In the genomic region with DNA sequence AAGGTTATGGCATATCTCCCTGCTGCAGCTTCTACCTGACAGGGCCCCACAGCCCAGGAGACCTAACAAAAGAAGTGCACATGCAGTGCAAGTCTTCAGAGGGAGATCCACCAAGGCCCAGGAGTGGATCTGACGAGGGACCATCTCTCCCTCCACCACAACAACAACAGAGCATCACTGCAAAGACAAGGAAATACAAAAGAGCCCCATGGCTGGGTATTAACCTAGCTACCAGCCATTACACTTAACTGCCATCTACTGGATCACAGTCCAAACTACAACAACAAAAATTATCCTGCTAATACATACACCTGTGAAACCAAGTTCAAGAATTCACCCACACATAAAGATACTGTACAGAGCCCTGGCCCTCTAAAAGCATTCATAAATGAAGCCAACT, we compare ENCODE assay signal across 1 cellular context.
TF ChIP-seq lines count a peak whose summit lies in the region.

No MANE protein-coding gene starts in this region.

TF ChIP-seq in WTC11, 78 proteins besides CTCF, POLR2A, EP300 and RAD21 (continued from another document):
- TF ChIP-seq STAT6 (CRISPR knock-in tag; conservative IDR thresholded peaks at IDR 0.05; ENCODE audit: low read depth) (no peak), ATF1 (CRISPR knock-in tag; IDR thresholded peaks at IDR 0.05) (no peak), FOXJ3 (CRISPR knock-in tag; IDR thresholded peaks at IDR 0.05; ENCODE audit: borderline replicate concordance) (no peak), ATF3 (CRISPR knock-in tag; conservative IDR thresholded peaks at IDR 0.05) (no peak), MXD4 (CRISPR knock-in tag; IDR thresholded peaks at IDR 0.05; ENCODE audit: borderline replicate concordance) (no peak), NFE2L1 (CRISPR knock-in tag; IDR thresholded peaks at IDR 0.05) (no peak), GABPB1 (CRISPR knock-in tag; IDR thresholded peaks at IDR 0.05) (no peak), GTF2I (CRISPR knock-in tag; conservative IDR thresholded peaks at IDR 0.05) (no peak), ZBTB21 (CRISPR knock-in tag; IDR thresholded peaks at IDR 0.05; ENCODE audit: borderline replicate concordance) (no peak)
- TF ChIP-seq, protein P1, sequence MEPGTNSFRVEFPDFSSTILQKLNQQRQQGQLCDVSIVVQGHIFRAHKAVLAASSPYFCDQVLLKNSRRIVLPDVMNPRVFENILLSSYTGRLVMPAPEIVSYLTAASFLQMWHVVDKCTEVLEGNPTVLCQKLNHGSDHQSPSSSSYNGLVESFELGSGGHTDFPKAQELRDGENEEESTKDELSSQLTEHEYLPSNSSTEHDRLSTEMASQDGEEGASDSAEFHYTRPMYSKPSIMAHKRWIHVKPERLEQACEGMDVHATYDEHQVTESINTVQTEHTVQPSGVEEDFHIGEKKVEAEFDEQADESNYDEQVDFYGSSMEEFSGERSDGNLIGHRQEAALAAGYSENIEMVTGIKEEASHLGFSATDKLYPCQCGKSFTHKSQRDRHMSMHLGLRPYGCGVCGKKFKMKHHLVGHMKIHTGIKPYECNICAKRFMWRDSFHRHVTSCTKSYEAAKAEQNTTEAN (CRISPR knock-in tag; IDR thresholded peaks at IDR 0.05): no peak
